ENCODE assay signal across 8 cellular contexts in genomic region chr19:42284066-42284501, GRCh38. TPM values are rescaled to one million over a fixed set of nuclear protein-coding genes. Genes with fewer than 3 reads are reported as not detected.
A peak's percentile ranks its signal among the peaks of the same experiment; 100 is the strongest.
DNase-seq lines count a peak whose midpoint lies in the region; ATAC-seq, FAIRE-seq and TF ChIP-seq lines count a peak whose summit lies in the region.

No MANE protein-coding gene starts in this region.

- ATAC-seq in HG02970 (IDR thresholded peaks at IDR 0.05; ENCODE audit: low FRiP score, unreplicated experiment), result peak; percentile 41

- no TSS peak for BruUV-seq in endothelial cell of umbilical vein (replicated peaks; lab: Mats Ljungman, UMichigan)

- no peaks in the 10 kb centered on the region for H3K27me3 ChIP-seq in endothelial cell of umbilical vein (ENCODE audit: control insufficient read depth in 2 of 2, insufficient read depth in 2 of 2, low read length in 2 of 2)
- no peaks in the 10 kb centered on the region for H3K27me3 ChIP-seq in mononuclear cell (ENCODE audit: insufficient read depth, low read length)

- no peaks in the 10 kb centered on the region for H3K9me1 ChIP-seq in endothelial cell of umbilical vein (replicated peaks; ENCODE audit: control insufficient read depth, extremely low read depth, insufficient read depth, low read length)

- TF ChIP-seq POLR2A in endothelial cell of umbilical vein (IDR thresholded peaks at IDR 0.05; ENCODE audit: low read depth, low read length), result no peak

- peaks cover 26% of the 10 kb centered on the region for H3K79me2 ChIP-seq in endothelial cell of umbilical vein (ENCODE audit: control insufficient read depth, insufficient read depth, low read length)

- intact Hi-C loops in endothelial cell of umbilical vein (cut with micrococcal nuclease), result no loop called here

- H3K27ac ChIP-seq in endothelial cell of umbilical vein (ENCODE audit: insufficient read depth, low read depth, low read length), result no peak overlapping the region

- dilution Hi-C loops in endothelial cell of umbilical vein (cut with MboI; ENCODE audit: extremely low pct_ligation_motif_present, low sequenced_read_pairs), result no loop called here

- FAIRE-seq in GM18507 (lab: Jason Lieb, UNC) (peak; percentile 29), endothelial cell of umbilical vein (lab: Jason Lieb, UNC) (peak; percentile 68)

- peak; percentile 57 for DNase-seq in AG09319 (ENCODE audit: extremely low read depth, low read depth)
- DNase-seq in GM18507 (ENCODE audit: extremely low spot score, insufficient read length, low read depth), result peak; percentile 87
- peak; percentile 67 for DNase-seq in NCI-H2196 treated with DMSO at 0.1 percent for 48 hours (lab: John Stamatoyannopoulos, UW; ENCODE audit: unreplicated experiment)
- DNase-seq in activated CD4-positive, alpha-beta T cell treated with anti-CD3 and anti-CD28 coated beads, Interleukin-2, amount 50 U/mL, for 1 hour, result peak; percentile 76
- DNase-seq in endothelial cell of umbilical vein (ENCODE audit: low read depth, low spot score), result peak; percentile 51
- peak; percentile 43 to 65 for DNase-seq in stimulated activated CD8-positive, alpha-beta memory T cell treated with anti-CD3 and anti-CD28 coated beads, Interleukin-7, amount 100 ng/mL, for 1 hour (ENCODE audit: low read depth in 2 of 2)

- no peak overlapping the region for H2AFZ ChIP-seq in endothelial cell of umbilical vein (ENCODE audit: low read depth, low read length)

- H3K4me2 ChIP-seq in endothelial cell of umbilical vein (ENCODE audit: insufficient read depth, low read length), result no peak overlapping the region

- TF ChIP-seq CTCF in AG09319 (IDR thresholded peaks at IDR 0.05; ENCODE audit: low read depth, low read length) (no peak), endothelial cell of umbilical vein (IDR thresholded peaks at IDR 0.05; ENCODE audit: extremely low read depth in 1 of 2, insufficient read depth in 1 of 2, low read depth in 1 of 2, low read length in 2 of 2) (no peak)

- H3K4me3 ChIP-seq in endothelial cell of umbilical vein (replicated peaks in 1 of 3; ENCODE audit: insufficient read depth in 1 of 3, low read depth in 1 of 3, low read length in 3 of 3), result peak overlapping the region in 1 of 3 experiments; percentile 55
- H3K4me3 ChIP-seq in mononuclear cell (ENCODE audit: low read length), result peak overlapping the region; percentile 38

- H3K4me1 ChIP-seq in endothelial cell of umbilical vein (ENCODE audit: control insufficient read depth, extremely low read depth, insufficient read depth, low read length) (peaks cover 47% of the 10 kb centered on the region), mononuclear cell (ENCODE audit: insufficient read depth, low read length) (peaks cover 63% of the 10 kb centered on the region)

- CTCF ChIA-PET in endothelial cell of umbilical vein (lab: Charles Lee), result interaction anchor here (0.7 to 3.0 kb wide), 5 partner anchors 12 to 1979 kb away, joined by 4 to 17 read pairs (median 5); no protein-coding TSS in a partner anchor

- no peaks in the 10 kb centered on the region for H4K20me1 ChIP-seq in endothelial cell of umbilical vein (replicated peaks; ENCODE audit: control insufficient read depth, extremely low read depth, insufficient read depth, low read length)

- H3K9ac ChIP-seq in endothelial cell of umbilical vein (replicated peaks; ENCODE audit: extremely low read depth, insufficient read depth, low read length), result peak overlapping the region; percentile 44

- H3K36me3 ChIP-seq in endothelial cell of umbilical vein (ENCODE audit: control insufficient read depth in 2 of 2, extremely low read depth in 1 of 2, insufficient read depth in 2 of 2, low read length in 2 of 2), result peaks cover 3 to 20% of the 10 kb centered on the region in 2 experiments

- H3K9me3 ChIP-seq in endothelial cell of umbilical vein (replicated peaks; ENCODE audit: control insufficient read depth, insufficient read depth, low read length) (no peaks in the 10 kb centered on the region), mononuclear cell (ENCODE audit: low read depth, low read length) (no peaks in the 10 kb centered on the region)

- POLR2A ChIA-PET in endothelial cell of umbilical vein (lab: Charles Lee), result no interaction called here

TF ChIP-seq in endothelial cell of umbilical vein, 7 proteins besides CTCF, POLR2A, EP300 and RAD21:
- no peak for TF ChIP-seq FOS (IDR thresholded peaks at IDR 0.05; ENCODE audit: borderline replicate concordance, insufficient read depth, low read length)
- no peak for TF ChIP-seq GATA2 (IDR thresholded peaks at IDR 0.05; ENCODE audit: insufficient read depth, insufficient read length, low read depth, low read length)
- no peak for TF ChIP-seq JUN (IDR thresholded peaks at IDR 0.05; ENCODE audit: borderline replicate concordance, insufficient read depth, insufficient read length, low read depth)
- no peak for TF ChIP-seq MAX (IDR thresholded peaks at IDR 0.05; ENCODE audit: insufficient read depth, insufficient read length)
- TF ChIP-seq MYC (IDR thresholded peaks at IDR 0.05; ENCODE audit: low read depth, low read length), result no peak
- TF ChIP-seq POLR2AphosphoS5 (IDR thresholded peaks at IDR 0.05; ENCODE audit: insufficient read depth, low read depth, low read length), result no peak
- no peak for TF ChIP-seq EZH2 (IDR thresholded peaks at IDR 0.05; ENCODE audit: borderline replicate concordance, low read depth, low read length, severe bottlenecking)
TF ChIP-seq in endothelial cell of umbilical vein: peak in this region for 0.

RNA-seq across cellular contexts. Expression of gene CIC, which starts 15.0 kb away (rescaled TPM):
- total RNA-seq in endothelial cell of umbilical vein (86.0 and 86.3 TPM in 2 replicates), mononuclear cell (36.0 TPM)
- polyA plus RNA-seq in endothelial cell of umbilical vein, result 18.4 and 23.5 TPM in 2 replicates
- polyA plus RNA-seq in endothelial cell of umbilical vein (2011; cell fraction: cytosol; rRNA removed), result 15.8 and 26.9 TPM in 2 replicates
- 59.1 and 69.4 TPM in 2 replicates for polyA plus RNA-seq in endothelial cell of umbilical vein (2011; cell fraction: nucleus; rRNA removed)
- 28.9 and 43.8 TPM in 2 replicates for polyA plus RNA-seq in endothelial cell of umbilical vein (2012)
- 9.1 and 9.7 TPM in 2 replicates for polyA minus RNA-seq in endothelial cell of umbilical vein
- 11.2 TPM for polyA minus RNA-seq in endothelial cell of umbilical vein (2011; cell fraction: cytosol; rRNA and poly(A)+ RNA removed)
- 15.3 and 26.1 TPM in 2 replicates for polyA minus RNA-seq in endothelial cell of umbilical vein (2011; cell fraction: nucleus; rRNA and poly(A)+ RNA removed)

RNA-seq across cellular contexts. Expression of gene PRR19, which starts 17.8 kb away (rescaled TPM):
- total RNA-seq in endothelial cell of umbilical vein (1.0 and 1.5 TPM in 2 replicates), mononuclear cell (not detected)
- 1.4 and 1.9 TPM in 2 replicates for polyA plus RNA-seq in endothelial cell of umbilical vein
- polyA plus RNA-seq in endothelial cell of umbilical vein (2011; cell fraction: cytosol; rRNA removed), result 0.98 and 1.0 TPM in 2 replicates
- polyA plus RNA-seq in endothelial cell of umbilical vein (2011; cell fraction: nucleus; rRNA removed), result 0.55 and 0.92 TPM in 2 replicates
- 1.1 and 1.3 TPM in 2 replicates for polyA plus RNA-seq in endothelial cell of umbilical vein (2012)
- 0.53 and 0.62 TPM in 2 replicates for polyA minus RNA-seq in endothelial cell of umbilical vein
- polyA minus RNA-seq in endothelial cell of umbilical vein (2011; cell fraction: cytosol; rRNA and poly(A)+ RNA removed), result not detected
- 0.53 and 0.63 TPM in 2 replicates for polyA minus RNA-seq in endothelial cell of umbilical vein (2011; cell fraction: nucleus; rRNA and poly(A)+ RNA removed)

RNA-seq across cellular contexts. Expression of gene PAFAH1B3, which starts 18.3 kb away (rescaled TPM):
- 41.4 and 47.6 TPM in 2 replicates for total RNA-seq in endothelial cell of umbilical vein
- polyA plus RNA-seq in endothelial cell of umbilical vein, result 95.0 and 115 TPM in 2 replicates
- 60.9 and 62.4 TPM in 2 replicates for polyA plus RNA-seq in endothelial cell of umbilical vein (2011; cell fraction: cytosol; rRNA removed)
- polyA plus RNA-seq in endothelial cell of umbilical vein (2011; cell fraction: nucleus; rRNA removed), result 37.0 and 38.1 TPM in 2 replicates
- polyA plus RNA-seq in endothelial cell of umbilical vein (2012), result 41.4 and 45.7 TPM in 2 replicates
- 31.2 and 37.2 TPM in 2 replicates for polyA minus RNA-seq in endothelial cell of umbilical vein
- 15.9 TPM for polyA minus RNA-seq in endothelial cell of umbilical vein (2011; cell fraction: cytosol; rRNA and poly(A)+ RNA removed)
- polyA minus RNA-seq in endothelial cell of umbilical vein (2011; cell fraction: nucleus; rRNA and poly(A)+ RNA removed), result 5.5 and 10.9 TPM in 2 replicates
- total RNA-seq in mononuclear cell, result 8.7 TPM

RNA-seq across cellular contexts. Expression of gene TMEM145, which starts 29.0 kb away (rescaled TPM):
- total RNA-seq in endothelial cell of umbilical vein (not detected in 2 replicates), mononuclear cell (not detected)
- polyA plus RNA-seq in endothelial cell of umbilical vein, result 0.24 TPM in 1 of 2 replicates, not detected in the other
- not detected in 2 replicates for polyA plus RNA-seq in endothelial cell of umbilical vein (2011; cell fraction: cytosol; rRNA removed)
- 0.38 TPM in 1 of 2 replicates, not detected in the other for polyA plus RNA-seq in endothelial cell of umbilical vein (2011; cell fraction: nucleus; rRNA removed)
- not detected in 2 replicates for polyA plus RNA-seq in endothelial cell of umbilical vein (2012)
- polyA minus RNA-seq in endothelial cell of umbilical vein, result 0.13 TPM in 1 of 2 replicates, not detected in the other
- polyA minus RNA-seq in endothelial cell of umbilical vein (2011; cell fraction: cytosol; rRNA and poly(A)+ RNA removed), result not detected
- polyA minus RNA-seq in endothelial cell of umbilical vein (2011; cell fraction: nucleus; rRNA and poly(A)+ RNA removed), result not detected in 2 replicates

RNA-seq across cellular contexts. Expression of gene ERF, which starts 29.2 kb away (rescaled TPM):
- total RNA-seq in endothelial cell of umbilical vein (117 and 130 TPM in 2 replicates), mononuclear cell (35.2 TPM)
- polyA plus RNA-seq in endothelial cell of umbilical vein, result 102 and 125 TPM in 2 replicates
- 43.3 and 54.3 TPM in 2 replicates for polyA plus RNA-seq in endothelial cell of umbilical vein (2011; cell fraction: cytosol; rRNA removed)
- 130 and 152 TPM in 2 replicates for polyA plus RNA-seq in endothelial cell of umbilical vein (2011; cell fraction: nucleus; rRNA removed)
- 40.7 and 61.9 TPM in 2 replicates for polyA plus RNA-seq in endothelial cell of umbilical vein (2012)
- polyA minus RNA-seq in endothelial cell of umbilical vein, result 76.4 and 95.4 TPM in 2 replicates
- polyA minus RNA-seq in endothelial cell of umbilical vein (2011; cell fraction: cytosol; rRNA and poly(A)+ RNA removed), result 26.5 TPM
- 38.5 and 45.5 TPM in 2 replicates for polyA minus RNA-seq in endothelial cell of umbilical vein (2011; cell fraction: nucleus; rRNA and poly(A)+ RNA removed)
